1 cellular context compared by ENCODE assay signal in genomic region chr6:33248643-33248931, GRCh38.
A peak's percentile ranks its signal among the peaks of the same experiment; 100 is the strongest.
TF ChIP-seq lines count a peak whose summit lies in the region.

No MANE protein-coding gene starts in this region.

TF ChIP-seq in HepG2, 621 proteins besides CTCF, POLR2A, EP300 and RAD21 (continued from another document and continues in another):
- TF ChIP-seq, protein P1, sequence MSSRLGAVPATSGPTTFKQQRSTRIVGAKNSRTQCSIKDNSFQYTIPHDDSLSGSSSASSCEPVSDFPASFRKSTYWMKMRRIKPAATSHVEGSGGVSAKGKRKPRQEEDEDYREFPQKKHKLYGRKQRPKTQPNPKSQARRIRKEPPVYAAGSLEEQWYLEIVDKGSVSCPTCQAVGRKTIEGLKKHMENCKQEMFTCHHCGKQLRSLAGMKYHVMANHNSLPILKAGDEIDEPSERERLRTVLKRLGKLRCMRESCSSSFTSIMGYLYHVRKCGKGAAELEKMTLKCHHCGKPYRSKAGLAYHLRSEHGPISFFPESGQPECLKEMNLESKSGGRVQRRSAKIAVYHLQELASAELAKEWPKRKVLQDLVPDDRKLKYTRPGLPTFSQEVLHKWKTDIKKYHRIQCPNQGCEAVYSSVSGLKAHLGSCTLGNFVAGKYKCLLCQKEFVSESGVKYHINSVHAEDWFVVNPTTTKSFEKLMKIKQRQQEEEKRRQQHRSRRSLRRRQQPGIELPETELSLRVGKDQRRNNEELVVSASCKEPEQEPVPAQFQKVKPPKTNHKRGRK (CRISPR knock-in tag; IDR thresholded peaks at IDR 0.05): 0 out of 2 replicates have a peak, but pooled peaks have one; percentile 35
- TF ChIP-seq NR1H2 (CRISPR knock-in tag; IDR thresholded peaks at IDR 0.05; ENCODE audit: borderline replicate concordance, low read depth): no peak
- no peak for TF ChIP-seq ZNF674 (CRISPR knock-in tag; IDR thresholded peaks at IDR 0.05; ENCODE audit: low read depth)
- TF ChIP-seq, protein P2, sequence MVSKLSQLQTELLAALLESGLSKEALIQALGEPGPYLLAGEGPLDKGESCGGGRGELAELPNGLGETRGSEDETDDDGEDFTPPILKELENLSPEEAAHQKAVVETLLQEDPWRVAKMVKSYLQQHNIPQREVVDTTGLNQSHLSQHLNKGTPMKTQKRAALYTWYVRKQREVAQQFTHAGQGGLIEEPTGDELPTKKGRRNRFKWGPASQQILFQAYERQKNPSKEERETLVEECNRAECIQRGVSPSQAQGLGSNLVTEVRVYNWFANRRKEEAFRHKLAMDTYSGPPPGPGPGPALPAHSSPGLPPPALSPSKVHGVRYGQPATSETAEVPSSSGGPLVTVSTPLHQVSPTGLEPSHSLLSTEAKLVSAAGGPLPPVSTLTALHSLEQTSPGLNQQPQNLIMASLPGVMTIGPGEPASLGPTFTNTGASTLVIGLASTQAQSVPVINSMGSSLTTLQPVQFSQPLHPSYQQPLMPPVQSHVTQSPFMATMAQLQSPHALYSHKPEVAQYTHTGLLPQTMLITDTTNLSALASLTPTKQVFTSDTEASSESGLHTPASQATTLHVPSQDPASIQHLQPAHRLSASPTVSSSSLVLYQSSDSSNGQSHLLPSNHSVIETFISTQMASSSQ (IDR thresholded peaks at IDR 0.05; ENCODE audit: low read depth): no peak
- TF ChIP-seq, protein P2 (CRISPR knock-in tag; IDR thresholded peaks at IDR 0.05; ENCODE audit: borderline replicate concordance): 0 out of 2 replicates have a peak, but pooled peaks have one; percentile 60
- TF ChIP-seq ZNF343 (CRISPR knock-in tag; IDR thresholded peaks at IDR 0.05): peak; percentile 79; the same call in 1 of the 2 replicates
- 0 out of 2 replicates have a peak, but pooled peaks have one; percentile 7 for TF ChIP-seq ZNF335 (CRISPR knock-in tag; IDR thresholded peaks at IDR 0.05)
- no peak for TF ChIP-seq PBX3 (CRISPR knock-in tag; IDR thresholded peaks at IDR 0.05; ENCODE audit: borderline replicate concordance)
- TF ChIP-seq USF2 (IDR thresholded peaks at IDR 0.05; ENCODE audit: low read depth, low read length): no peak
- no peak for TF ChIP-seq USF2 (CRISPR knock-in tag; IDR thresholded peaks at IDR 0.05; ENCODE audit: borderline replicate concordance)
- TF ChIP-seq, protein P3, sequence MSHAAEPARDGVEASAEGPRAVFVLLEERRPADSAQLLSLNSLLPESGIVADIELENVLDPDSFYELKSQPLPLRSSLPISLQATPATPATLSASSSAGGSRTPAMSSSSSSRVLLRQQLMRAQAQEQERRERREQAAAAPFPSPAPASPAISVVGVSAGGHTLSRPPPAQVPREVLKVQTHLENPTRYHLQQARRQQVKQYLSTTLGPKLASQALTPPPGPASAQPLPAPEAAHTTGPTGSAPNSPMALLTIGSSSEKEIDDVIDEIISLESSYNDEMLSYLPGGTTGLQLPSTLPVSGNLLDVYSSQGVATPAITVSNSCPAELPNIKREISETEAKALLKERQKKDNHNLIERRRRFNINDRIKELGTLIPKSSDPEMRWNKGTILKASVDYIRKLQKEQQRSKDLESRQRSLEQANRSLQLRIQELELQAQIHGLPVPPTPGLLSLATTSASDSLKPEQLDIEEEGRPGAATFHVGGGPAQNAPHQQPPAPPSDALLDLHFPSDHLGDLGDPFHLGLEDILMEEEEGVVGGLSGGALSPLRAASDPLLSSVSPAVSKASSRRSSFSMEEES (CRISPR knock-in tag; IDR thresholded peaks at IDR 0.05): peak; percentile 10; the same call in 1 of the 2 replicates
- no peak for TF ChIP-seq ZNF747 (CRISPR knock-in tag; IDR thresholded peaks at IDR 0.05; ENCODE audit: borderline replicate concordance)
- no peak for TF ChIP-seq ZNF468 (CRISPR knock-in tag; IDR thresholded peaks at IDR 0.05)
- 0 out of 2 replicates have a peak, but pooled peaks have one; percentile 67 for TF ChIP-seq ZNF691 (CRISPR knock-in tag; IDR thresholded peaks at IDR 0.05; ENCODE audit: borderline replicate concordance, low read depth)
- TF ChIP-seq, protein P4, sequence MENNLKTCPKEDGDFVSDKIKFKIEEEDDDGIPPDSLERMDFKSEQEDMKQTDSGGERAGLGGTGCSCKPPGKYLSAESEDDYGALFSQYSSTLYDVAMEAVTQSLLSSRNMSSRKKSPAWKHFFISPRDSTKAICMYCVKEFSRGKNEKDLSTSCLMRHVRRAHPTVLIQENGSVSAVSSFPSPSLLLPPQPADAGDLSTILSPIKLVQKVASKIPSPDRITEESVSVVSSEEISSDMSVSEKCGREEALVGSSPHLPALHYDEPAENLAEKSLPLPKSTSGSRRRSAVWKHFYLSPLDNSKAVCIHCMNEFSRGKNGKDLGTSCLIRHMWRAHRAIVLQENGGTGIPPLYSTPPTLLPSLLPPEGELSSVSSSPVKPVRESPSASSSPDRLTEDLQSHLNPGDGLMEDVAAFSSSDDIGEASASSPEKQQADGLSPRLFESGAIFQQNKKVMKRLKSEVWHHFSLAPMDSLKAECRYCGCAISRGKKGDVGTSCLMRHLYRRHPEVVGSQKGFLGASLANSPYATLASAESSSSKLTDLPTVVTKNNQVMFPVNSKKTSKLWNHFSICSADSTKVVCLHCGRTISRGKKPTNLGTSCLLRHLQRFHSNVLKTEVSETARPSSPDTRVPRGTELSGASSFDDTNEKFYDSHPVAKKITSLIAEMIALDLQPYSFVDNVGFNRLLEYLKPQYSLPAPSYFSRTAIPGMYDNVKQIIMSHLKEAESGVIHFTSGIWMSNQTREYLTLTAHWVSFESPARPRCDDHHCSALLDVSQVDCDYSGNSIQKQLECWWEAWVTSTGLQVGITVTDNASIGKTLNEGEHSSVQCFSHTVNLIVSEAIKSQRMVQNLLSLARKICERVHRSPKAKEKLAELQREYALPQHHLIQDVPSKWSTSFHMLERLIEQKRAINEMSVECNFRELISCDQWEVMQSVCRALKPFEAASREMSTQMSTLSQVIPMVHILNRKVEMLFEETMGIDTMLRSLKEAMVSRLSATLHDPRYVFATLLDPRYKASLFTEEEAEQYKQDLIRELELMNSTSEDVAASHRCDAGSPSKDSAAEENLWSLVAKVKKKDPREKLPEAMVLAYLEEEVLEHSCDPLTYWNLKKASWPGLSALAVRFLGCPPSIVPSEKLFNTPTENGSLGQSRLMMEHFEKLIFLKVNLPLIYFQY (CRISPR knock-in tag; IDR thresholded peaks at IDR 0.05; ENCODE audit: borderline replicate concordance): no peak
- no peak; the same call in 1 of the 2 replicates for TF ChIP-seq STAT6 (CRISPR knock-in tag; IDR thresholded peaks at IDR 0.05; ENCODE audit: borderline replicate concordance)
- no peak for TF ChIP-seq SRSF9 (IDR thresholded peaks at IDR 0.05; ENCODE audit: borderline replicate concordance, insufficient read depth, low read depth, low read length, poor library complexity, severe bottlenecking)
- no peak for TF ChIP-seq DMAP1 (CRISPR knock-in tag; IDR thresholded peaks at IDR 0.05)
- TF ChIP-seq MEIS2 (CRISPR knock-in tag; IDR thresholded peaks at IDR 0.05): 0 out of 2 replicates have a peak, but pooled peaks have one; percentile 20
- no peak for TF ChIP-seq SRF (IDR thresholded peaks at IDR 0.05; ENCODE audit: low read depth, low read length)
- TF ChIP-seq ZNF678 (CRISPR knock-in tag; IDR thresholded peaks at IDR 0.05): no peak
- no peak for TF ChIP-seq MXD4 (CRISPR knock-in tag; IDR thresholded peaks at IDR 0.05)
- 0 out of 2 replicates have a peak, but pooled peaks have one; percentile 37 for TF ChIP-seq ZNF101 (CRISPR knock-in tag; IDR thresholded peaks at IDR 0.05; ENCODE audit: borderline replicate concordance, low read depth)
- peak; percentile 77; the same call in 1 of the 2 replicates for TF ChIP-seq KLF13 (CRISPR knock-in tag; IDR thresholded peaks at IDR 0.05)
